ENCODE assay signal across 9 cellular contexts in the genomic region with DNA sequence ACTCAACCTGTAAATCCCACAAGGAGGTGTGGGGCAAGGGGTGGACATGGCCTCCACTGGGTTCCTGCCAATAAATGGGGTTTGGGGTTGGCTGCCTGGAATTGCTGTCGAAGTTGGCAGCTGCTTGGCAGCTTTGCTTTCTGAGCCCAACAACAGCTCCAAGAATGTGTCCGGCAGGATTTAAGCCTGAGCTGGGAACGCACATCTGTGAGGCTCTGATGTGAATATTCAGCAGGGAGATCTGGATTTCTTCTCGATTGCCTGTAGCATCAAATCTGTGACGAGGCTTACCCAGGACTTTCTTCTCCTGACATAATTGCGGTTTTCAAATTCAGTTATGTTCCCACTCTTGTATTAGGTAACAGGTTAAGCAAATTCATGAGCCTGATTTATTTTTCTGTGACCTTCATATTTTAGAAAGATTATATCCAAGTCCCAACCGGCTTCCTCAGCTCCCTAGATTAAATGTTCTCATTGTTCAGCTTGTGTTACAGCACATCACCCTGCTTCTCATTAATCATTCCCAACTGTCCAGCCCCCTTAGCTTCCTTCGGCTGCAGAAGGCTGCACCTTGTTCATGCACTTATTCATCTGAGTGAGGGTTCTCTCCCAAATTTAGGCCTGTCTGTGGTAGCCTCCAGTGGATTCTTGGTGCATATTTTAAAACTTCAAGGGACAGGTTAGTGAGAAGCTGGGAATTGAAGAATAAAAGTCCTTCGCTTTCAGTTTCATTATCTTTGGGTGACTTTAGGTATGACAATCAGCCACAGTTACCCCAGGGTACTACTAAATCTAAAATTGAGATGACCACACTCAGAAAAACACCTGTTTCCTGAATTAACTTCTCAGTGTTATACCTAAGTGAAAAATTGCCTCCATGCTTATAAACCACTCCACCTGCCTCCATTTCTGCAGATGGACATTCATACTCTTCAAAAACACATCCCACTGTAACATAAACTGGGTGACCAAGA.
DNase-seq lines count a peak whose midpoint lies in the region; ATAC-seq and TF ChIP-seq lines count a peak whose summit lies in the region.
"Had no signal": no experiment of that assay in that cellular context is flagged by ENCODE, and none has a peak within 500 bp of the region (broad histone marks: within the 10 kb centered on the region; RNA-seq: fewer than 3 reads in every experiment).

No MANE protein-coding gene starts in this region.

- TF ChIP-seq CTCF in gastroesophageal sphincter (IDR thresholded peaks at IDR 0.05), result no peak

- peak; percentile 86 for ATAC-seq in GM18502 (IDR thresholded peaks at IDR 0.05; ENCODE audit: poor library complexity, unreplicated experiment)
- ATAC-seq in GM21381 (IDR thresholded peaks at IDR 0.05; ENCODE audit: unreplicated experiment), result peak; percentile 80
- peak; percentile 89 for ATAC-seq in HG03159 (IDR thresholded peaks at IDR 0.05; ENCODE audit: unreplicated experiment)
- no peak for ATAC-seq in gastroesophageal sphincter
- no peak for ATAC-seq in left cardiac atrium

- no peak for TF ChIP-seq POLR2A in gastroesophageal sphincter (IDR thresholded peaks at IDR 0.05)

- no peaks in the 10 kb centered on the region for H3K9me3 ChIP-seq in gastroesophageal sphincter

- intact Hi-C loops in left cardiac atrium (cut with DNase I), result no loop called here

- 27 to 30% methylated on average over 6 to 8 of the region's 9 CpGs for WGBS in gastroesophageal sphincter (ENCODE audit: low coverage in 1 of 2), 2 donors

- DNase-seq in NCI-H1105 treated with DMSO at 0.1 percent for 48 hours (lab: John Stamatoyannopoulos, UW) (no peak), left cardiac atrium (no peak), HuH-7 (ENCODE audit: low spot score) (no peak), NCI-H1092 (lab: John Stamatoyannopoulos, UW) (no peak)

- no peaks in the 10 kb centered on the region for H3K27me3 ChIP-seq in gastroesophageal sphincter

- H3K27ac ChIP-seq in gastroesophageal sphincter, result peak overlapping the region in 3 of 4 donors; percentile 2 to 61 (median 44)
- H3K27ac ChIP-seq: C4-2B had no signal

- no peak overlapping the region for H3K4me3 ChIP-seq in gastroesophageal sphincter

- TF ChIP-seq EP300 in gastroesophageal sphincter (IDR thresholded peaks at IDR 0.05), result no peak

- H3K4me1 ChIP-seq in gastroesophageal sphincter, result peaks cover 0 to 14% (median 7%) of the 10 kb centered on the region in 3 donors

- peaks cover 0 to 32% of the 10 kb centered on the region in 2 donors for H3K36me3 ChIP-seq in gastroesophageal sphincter

Comparison
In these comparisons a context has a peak if more than half of its experiments do, and no peak if none do; other contexts are left out.
1. ATAC-seq: peak in GM18502 (single experiment), GM21381 (single experiment) and HG03159 (single experiment); none in gastroesophageal sphincter (single experiment) and left cardiac atrium (0 of 2).